15 cellular contexts compared by ENCODE assay signal in the genomic region with DNA sequence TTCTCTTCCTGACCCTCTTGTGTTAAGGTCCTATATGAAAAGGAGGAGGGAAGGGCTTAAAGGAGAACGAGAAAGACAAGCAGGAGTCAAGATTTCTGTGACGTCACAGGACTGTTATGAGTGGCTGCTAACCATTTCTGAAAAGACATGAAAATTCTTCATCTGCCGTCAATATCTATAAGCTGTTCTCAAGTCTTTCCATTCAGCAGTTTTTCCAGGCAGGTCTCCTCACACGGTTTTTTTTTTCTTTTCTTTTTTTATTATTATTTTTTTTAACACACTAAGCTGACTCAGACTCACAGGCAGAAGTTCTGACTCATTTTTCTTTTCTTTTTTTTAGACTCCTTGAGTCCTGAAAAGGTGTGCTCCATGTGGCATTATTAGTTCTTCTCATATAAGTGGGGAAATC.
DNase-seq lines count a peak whose midpoint lies in the region; ATAC-seq and TF ChIP-seq lines count a peak whose summit lies in the region.
"Had no signal": no experiment of that assay in that cellular context is flagged by ENCODE, and none has a peak within 500 bp of the region (broad histone marks: within the 10 kb centered on the region; RNA-seq: fewer than 3 reads in every experiment).

No MANE protein-coding gene starts in this region.

- 58% methylated on average over 4 of the region's 4 CpGs for WGBS in smooth muscle cell (ENCODE audit: low lambda C conversion rate)

- H3K9ac ChIP-seq in smooth muscle cell (ENCODE audit: low read depth) = peak overlapping the region; percentile 34

- no peaks in the 10 kb centered on the region for H3K27me3 Mint-ChIP-seq in MCF 10A (ENCODE audit: insufficient read depth, unreplicated experiment)

- H3K4me3 Mint-ChIP-seq in MCF 10A (ENCODE audit: unreplicated experiment) = no peak overlapping the region
- H3K4me3 Mint-ChIP-seq: activated naive CD8-positive, alpha-beta T cell treated with anti-CD3 and anti-CD28 coated beads, Interleukin-2, amount 10 ng/mL, durations not matched to agents 7 days and 5 days; B cell had no signal

- no peaks in the 10 kb centered on the region for H3K4me1 ChIP-seq in breast epithelium
- no peaks in the 10 kb centered on the region for H3K4me1 ChIP-seq in smooth muscle cell (ENCODE audit: low read depth)

- H4K20me1 ChIP-seq in smooth muscle cell (ENCODE audit: low read depth) = no peaks in the 10 kb centered on the region

- H3K9me3 Mint-ChIP-seq in MCF 10A (ENCODE audit: unreplicated experiment) = no peaks in the 10 kb centered on the region
- H3K9me3 Mint-ChIP-seq: activated naive CD8-positive, alpha-beta T cell treated with anti-CD3 and anti-CD28 coated beads, Interleukin-2, amount 10 ng/mL, durations not matched to agents 7 days and 5 days had no signal

- H3F3A ChIP-seq in smooth muscle cell (ENCODE audit: low read depth) = no peaks in the 10 kb centered on the region

- H3K36me3 ChIP-seq in breast epithelium (no peaks in the 10 kb centered on the region), smooth muscle cell (ENCODE audit: low read depth) (no peaks in the 10 kb centered on the region)
- H3K36me3 ChIP-seq: neutrophil, SJSA1 had no signal

- POLR2A ChIA-PET in MCF 10A (lab: Yijun Ruan, JAX) = interaction anchor here (0.6 kb wide), 1 partner anchor 14 kb away, joined by 3 read pairs; no protein-coding TSS in a partner anchor

- ATAC-seq in GM21367 (IDR thresholded peaks at IDR 0.05; ENCODE audit: unreplicated experiment) = no peak

- TF ChIP-seq CTCF in MCF 10A (IDR thresholded peaks at IDR 0.05; ENCODE audit: unreplicated experiment) (no peak), breast epithelium (IDR thresholded peaks at IDR 0.05) (no peak), smooth muscle cell (IDR thresholded peaks at IDR 0.05; ENCODE audit: borderline replicate concordance, insufficient read depth, poor library complexity, severe bottlenecking) (no peak)

- TF ChIP-seq POLR2A in breast epithelium (IDR thresholded peaks at IDR 0.05) = no peak

- no peak overlapping the region for H3K4me3 ChIP-seq in breast epithelium
- no peak overlapping the region for H3K4me3 ChIP-seq in smooth muscle cell
- H3K4me3 ChIP-seq: SJSA1 had no signal

- H3K27ac ChIP-seq in breast epithelium (no peak overlapping the region), smooth muscle cell (ENCODE audit: low read depth) (peak overlapping the region; percentile 29)
- H3K27ac ChIP-seq: neutrophil, SJSA1 had no signal

- H3K27ac Mint-ChIP-seq in MCF 10A (ENCODE audit: low read depth, unreplicated experiment) = no peak overlapping the region
- H3K27ac Mint-ChIP-seq: activated naive CD8-positive, alpha-beta T cell treated with anti-CD3 and anti-CD28 coated beads, Interleukin-2, amount 10 ng/mL, durations not matched to agents 7 days and 5 days; B cell had no signal

- intact Hi-C loops in MCF 10A (cut with micrococcal nuclease) = no loop called here
- intact Hi-C loops in breast epithelium (cut with DNase I; ENCODE audit: low total_unique reads) = no loop called here

- peak; percentile 36 for DNase-seq in MCF 10A (ENCODE audit: unreplicated experiment)
- DNase-seq in breast epithelium (ENCODE audit: low spot score in 2 of 2) = no peak
- DNase-seq in M059J (ENCODE audit: low read depth) = peak; percentile 48
- peak; percentile 7 for DNase-seq in dermis blood vessel endothelial cell
- DNase-seq in smooth muscle cell (lab: John Stamatoyannopoulos, UW; ENCODE audit: unreplicated experiment) = no peak
- no peak for DNase-seq in HT-29 (ENCODE audit: low spot score)
- DNase-seq in GOT3 (lab: John Stamatoyannopoulos, UW) = no peak
- DNase-seq: activated CD4-positive, alpha-beta T cell treated with anti-CD3 and anti-CD28 coated beads for 1 hour; activated naive CD8-positive, alpha-beta T cell treated with anti-CD3 and anti-CD28 coated beads, Interleukin-2, amount 10 ng/mL, durations not matched to agents 7 days and 5 days; NCI-H1048; stimulated activated CD4-positive, alpha-beta T cell treated with anti-CD3 and anti-CD28 coated beads, Interleukin-2, amount 100 ng/mL, for 24 hours had no signal

- H3K36me3 Mint-ChIP-seq in MCF 10A (ENCODE audit: insufficient read depth, unreplicated experiment) = no peaks in the 10 kb centered on the region
- H3K36me3 Mint-ChIP-seq: activated naive CD8-positive, alpha-beta T cell treated with anti-CD3 and anti-CD28 coated beads, Interleukin-2, amount 10 ng/mL, durations not matched to agents 7 days and 5 days had no signal

- H2AFZ ChIP-seq in smooth muscle cell (ENCODE audit: low read depth) = no peak overlapping the region

- H3K4me2 ChIP-seq in smooth muscle cell = no peak overlapping the region

- H3K9me3 ChIP-seq in breast epithelium (no peaks in the 10 kb centered on the region), smooth muscle cell (replicated peaks; ENCODE audit: low read depth) (no peaks in the 10 kb centered on the region)
- H3K9me3 ChIP-seq: neutrophil, SJSA1 had no signal

- H3K79me2 ChIP-seq in smooth muscle cell (ENCODE audit: low read depth) = no peaks in the 10 kb centered on the region

- H3K27me3 ChIP-seq in breast epithelium (no peaks in the 10 kb centered on the region), smooth muscle cell (ENCODE audit: low read depth) (no peaks in the 10 kb centered on the region)
- H3K27me3 ChIP-seq: SJSA1 had no signal

- no TSS peak for BruUV-seq in MCF 10A (replicated peaks; lab: Mats Ljungman, UMichigan)

- CTCF ChIA-PET in MCF 10A (lab: Yijun Ruan, JAX) = interaction anchor here (0.6 to 1.3 kb wide), 3 partner anchors 79 to 120 kb away, joined by 3 to 9 read pairs (median 4); no protein-coding TSS in a partner anchor

- peaks cover 30% of the 10 kb centered on the region for H3K4me1 Mint-ChIP-seq in MCF 10A (ENCODE audit: insufficient read depth, unreplicated experiment)
- H3K4me1 Mint-ChIP-seq: activated naive CD8-positive, alpha-beta T cell treated with anti-CD3 and anti-CD28 coated beads, Interleukin-2, amount 10 ng/mL, durations not matched to agents 7 days and 5 days; B cell had no signal

Comparison
In these comparisons a context has a peak if more than half of its experiments do, and no peak if none do; other contexts are left out.
1. DNase-seq: peak in MCF 10A (single experiment), M059J (single experiment) and dermis blood vessel endothelial cell (single experiment); none in breast epithelium (0 of 2), smooth muscle cell (single experiment), HT-29 (single experiment) and GOT3 (single experiment).